In genomic region chr16:24745791-24746190, GRCh38 we compare ENCODE assay signal across 29 cellular contexts. TPM values are rescaled to one million over a fixed set of nuclear protein-coding genes. Genes with fewer than 3 reads are reported as not detected.
A peak's percentile ranks its signal among the peaks of the same experiment; 100 is the strongest.
DNase-seq lines count a peak whose midpoint lies in the region; TF ChIP-seq lines count a peak whose summit lies in the region.
"Had no signal": no experiment of that assay in that cellular context is flagged by ENCODE, and none has a peak within 500 bp of the region (broad histone marks: within the 10 kb centered on the region; RNA-seq: fewer than 3 reads in every experiment).

No MANE protein-coding gene starts in this region.

- H3K9me3 ChIP-seq in subcutaneous abdominal adipose tissue (ENCODE audit: control insufficient read depth in 5 of 5, low read length in 5 of 5) (no peaks in the 10 kb centered on the region), BE2C (no peaks in the 10 kb centered on the region)
- H3K9me3 ChIP-seq: SJSA1, tibial nerve had no signal

- no peaks in the 10 kb centered on the region for H3K9me3 Mint-ChIP-seq in activated naive CD4-positive, alpha-beta T cell treated with anti-CD3 and anti-CD28 coated beads, Interleukin-2, amount 50 U/mL, for 24 hours
- H3K9me3 Mint-ChIP-seq in activated naive CD4-positive, alpha-beta T cell treated with anti-CD3 and anti-CD28 coated beads, Interleukin-2, amount 10 ng/mL, durations not matched to agents 7 days and 5 days, result no peaks in the 10 kb centered on the region
- H3K9me3 Mint-ChIP-seq in chondrocyte (ENCODE audit: low read depth), result no peaks in the 10 kb centered on the region
- H3K9me3 Mint-ChIP-seq: activated T-helper 17 cell treated with anti-CD3 and anti-CD28 coated beads, Interleukin-2, amount 50 U/mL, for 72 hours; memory B cell; neural progenitor cell had no signal

- CTCF ChIA-PET in activated naive CD4-positive, alpha-beta T cell treated with anti-CD3 and anti-CD28 coated beads, Interleukin-2, amount 10 ng/mL, durations not matched to agents 7 days and 5 days (lab: Charles Lee), result no interaction called here

- H3K4me3 ChIP-seq in subcutaneous abdominal adipose tissue (ENCODE audit: low read depth in 1 of 5, low read length in 5 of 5) (no peak overlapping the region), BE2C (ENCODE audit: low read depth, low read length) (no peak overlapping the region)
- H3K4me3 ChIP-seq: hepatocyte, neural progenitor cell, SJSA1, tibial nerve had no signal

- H3K27ac ChIP-seq in subcutaneous abdominal adipose tissue (ENCODE audit: low read depth, low read length), result peak overlapping the region; percentile 22
- H3K27ac ChIP-seq: hepatocyte, neural progenitor cell, SJSA1, tibial nerve had no signal

- H3K4me1 Mint-ChIP-seq in activated naive CD4-positive, alpha-beta T cell treated with anti-CD3 and anti-CD28 coated beads, Interleukin-2, amount 50 U/mL, for 24 hours, result peaks cover 96% of the 10 kb centered on the region
- H3K4me1 Mint-ChIP-seq in activated naive CD4-positive, alpha-beta T cell treated with anti-CD3 and anti-CD28 coated beads, Interleukin-2, amount 10 ng/mL, durations not matched to agents 7 days and 5 days, result peaks cover 36% of the 10 kb centered on the region
- peaks cover 63% of the 10 kb centered on the region for H3K4me1 Mint-ChIP-seq in chondrocyte (ENCODE audit: low read depth)

- peaks cover 10% of the 10 kb centered on the region for H3K36me3 Mint-ChIP-seq in activated naive CD4-positive, alpha-beta T cell treated with anti-CD3 and anti-CD28 coated beads, Interleukin-2, amount 50 U/mL, for 24 hours
- H3K36me3 Mint-ChIP-seq in activated naive CD4-positive, alpha-beta T cell treated with anti-CD3 and anti-CD28 coated beads, Interleukin-2, amount 10 ng/mL, durations not matched to agents 7 days and 5 days, result peaks cover 28% of the 10 kb centered on the region
- peaks cover 3% of the 10 kb centered on the region for H3K36me3 Mint-ChIP-seq in chondrocyte (ENCODE audit: low read depth)

- TF ChIP-seq CTCF in chondrocyte (IDR thresholded peaks at IDR 0.05) (no peak), BE2C (IDR thresholded peaks at IDR 0.05; ENCODE audit: low read depth, low read length) (no peak)

- peak overlapping the region; percentile 30 for H3K27ac Mint-ChIP-seq in activated naive CD4-positive, alpha-beta T cell treated with anti-CD3 and anti-CD28 coated beads, Interleukin-2, amount 50 U/mL, for 24 hours
- no peak overlapping the region for H3K27ac Mint-ChIP-seq in activated naive CD4-positive, alpha-beta T cell treated with anti-CD3 and anti-CD28 coated beads, Interleukin-2, amount 10 ng/mL, durations not matched to agents 7 days and 5 days
- peak overlapping the region; percentile 46 for H3K27ac Mint-ChIP-seq in chondrocyte (ENCODE audit: unreplicated experiment)
- H3K27ac Mint-ChIP-seq: memory B cell, neural progenitor cell had no signal

- H3K27me3 Mint-ChIP-seq in activated naive CD4-positive, alpha-beta T cell treated with anti-CD3 and anti-CD28 coated beads, Interleukin-2, amount 50 U/mL, for 24 hours, result no peaks in the 10 kb centered on the region
- H3K27me3 Mint-ChIP-seq in activated naive CD4-positive, alpha-beta T cell treated with anti-CD3 and anti-CD28 coated beads, Interleukin-2, amount 10 ng/mL, durations not matched to agents 7 days and 5 days, result no peaks in the 10 kb centered on the region
- H3K27me3 Mint-ChIP-seq in chondrocyte (ENCODE audit: low read depth), result no peaks in the 10 kb centered on the region
- H3K27me3 Mint-ChIP-seq: activated T-helper 17 cell treated with anti-CD3 and anti-CD28 coated beads, Interleukin-2, amount 50 U/mL, for 72 hours; memory B cell; progenitor cell of endocrine pancreas had no signal

- H3K4me1 ChIP-seq in subcutaneous abdominal adipose tissue (ENCODE audit: control insufficient read depth in 5 of 5, insufficient read depth in 5 of 5, low read length in 5 of 5) (peaks cover 4 to 81% (median 70%) of the 10 kb centered on the region in 5 donors), BE2C (peaks cover 12% of the 10 kb centered on the region)

- no peak overlapping the region for H3K9ac ChIP-seq in subcutaneous abdominal adipose tissue (ENCODE audit: low read length in 5 of 5)
- H3K9ac ChIP-seq: neural progenitor cell had no signal

- no peaks in the 10 kb centered on the region for H3K27me3 ChIP-seq in subcutaneous abdominal adipose tissue (ENCODE audit: control insufficient read depth in 5 of 5, insufficient read depth in 4 of 5, low read length in 5 of 5)
- no peaks in the 10 kb centered on the region for H3K27me3 ChIP-seq in BE2C
- H3K27me3 ChIP-seq: hepatocyte, neural progenitor cell, SJSA1, tibial nerve had no signal

- no peak for DNase-seq in activated naive CD4-positive, alpha-beta T cell treated with anti-CD3 and anti-CD28 coated beads, Interleukin-2, amount 10 ng/mL, durations not matched to agents 7 days and 5 days
- DNase-seq in MV-4-11 (lab: John Stamatoyannopoulos, UW) (peak; percentile 38), chondrocyte (ENCODE audit: low spot score) (no peak), BE2C (no peak), kidney tubule cell (ENCODE audit: low spot score) (no peak)
- no peak for DNase-seq in stimulated activated CD4-positive, alpha-beta T cell treated with anti-CD3 and anti-CD28 coated beads, Interleukin-2, amount 100 ng/mL, for 24 hours
- DNase-seq: activated CD4-positive, alpha-beta T cell treated with anti-CD3 and anti-CD28 coated beads, Interleukin-2, amount 50 U/mL, for 48 hours; activated CD8-positive, alpha-beta memory T cell treated with anti-CD3 and anti-CD28 coated beads, Interleukin-2, amount 50 U/mL, for 48 hours; central memory CD4-positive, alpha-beta T cell; dermis blood vessel endothelial cell; DMS53; GDM1; HCEC 1CT; Kasumi-1; left cardiac atrium; NCI-H1105; NCI-H1930; NCI-H524 treated with DMSO at 0.1 percent for 48 hours; stimulated activated naive CD8-positive, alpha-beta T cell treated with anti-CD3 and anti-CD28 coated beads, Interleukin-15, Interleukin-2, amounts not matched to agents 100 U/mL and 50 U/mL, for 24 hours; T-helper 1 cell had no signal

- H3K4me3 Mint-ChIP-seq in activated naive CD4-positive, alpha-beta T cell treated with anti-CD3 and anti-CD28 coated beads, Interleukin-2, amount 50 U/mL, for 24 hours, result no peak overlapping the region
- H3K4me3 Mint-ChIP-seq in activated naive CD4-positive, alpha-beta T cell treated with anti-CD3 and anti-CD28 coated beads, Interleukin-2, amount 10 ng/mL, durations not matched to agents 7 days and 5 days, result no peak overlapping the region
- no peak overlapping the region for H3K4me3 Mint-ChIP-seq in chondrocyte (ENCODE audit: unreplicated experiment)
- H3K4me3 Mint-ChIP-seq: activated T-helper 17 cell treated with anti-CD3 and anti-CD28 coated beads, Interleukin-2, amount 50 U/mL, for 72 hours; memory B cell; neural progenitor cell had no signal

- peaks cover 0 to 5% (median 3%) of the 10 kb centered on the region in 5 donors for H3K36me3 ChIP-seq in subcutaneous abdominal adipose tissue (ENCODE audit: control insufficient read depth in 5 of 5, insufficient read depth in 5 of 5, low read length in 5 of 5)
- H3K36me3 ChIP-seq in BE2C, result 0 out of 2 replicates have a peak, but pooled peaks cover 8% of the 10 kb centered on the region
- H3K36me3 ChIP-seq: neural progenitor cell, tibial nerve had no signal

RNA-seq across cellular contexts. Expression of gene TNRC6A, which starts 16.3 kb away (rescaled TPM):
- 42.8 to 57.6 TPM (median 52.1 TPM) in 3 replicates for total RNA-seq in chondrocyte
- polyA plus RNA-seq in BE2C (2012; ENCODE audit: insufficient read depth, insufficient read length, low read depth), result 102 TPM
